Comparison of ENCODE assay signal across 18 cellular contexts in the genomic region with DNA sequence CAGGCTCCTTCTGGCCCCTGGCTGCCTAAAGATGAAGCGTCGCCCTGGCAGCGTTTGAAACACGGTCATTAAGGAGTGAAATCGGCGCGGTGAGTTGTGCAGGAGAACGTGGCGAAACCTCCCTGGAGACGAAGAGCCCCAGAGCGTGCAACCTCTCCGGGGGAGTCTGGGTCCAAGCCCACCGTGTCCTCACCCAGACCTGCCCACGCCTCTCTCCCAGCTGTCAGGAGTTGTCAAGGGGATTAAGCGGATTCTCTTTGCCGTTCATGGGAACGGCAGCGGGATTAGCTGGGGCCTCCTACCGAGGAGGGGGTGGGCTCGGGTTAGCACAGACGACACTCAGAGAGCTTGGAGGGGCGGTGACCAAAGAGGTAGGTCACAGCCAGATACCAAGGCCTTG. TPM values are rescaled to one million over a fixed set of nuclear protein-coding genes. Genes with fewer than 3 reads are reported as not detected.
DNase-seq lines count a peak whose midpoint lies in the region; ATAC-seq, FAIRE-seq and TF ChIP-seq lines count a peak whose summit lies in the region.
"Had no signal": no experiment of that assay in that cellular context is flagged by ENCODE, and none has a peak within 500 bp of the region (broad histone marks: within the 10 kb centered on the region; RNA-seq: fewer than 3 reads in every experiment).

No MANE protein-coding gene starts in this region.

- no peak for DNase-seq in activated CD4-positive, alpha-beta T cell treated with anti-CD3 and anti-CD28 coated beads, Interleukin-2, amount 10 ng/mL, durations not matched to agents 24 days and 14 days
- no peak for DNase-seq in activated CD4-positive, alpha-beta T cell treated with anti-CD3 and anti-CD28 coated beads for 48 hours
- DNase-seq in NCI-H82 treated with DMSO at 0.1 percent for 48 hours (lab: John Stamatoyannopoulos, UW; ENCODE audit: unreplicated experiment) (peak; percentile 91), esophagus squamous epithelium (lab: John Stamatoyannopoulos, UW) (no peak), psoas muscle (no peak), DMS53 treated with DMSO at 0.1 percent for 48 hours (lab: John Stamatoyannopoulos, UW; ENCODE audit: unreplicated experiment) (no peak), GM12891 (ENCODE audit: insufficient read length, low spot score) (no peak)
- no peak for DNase-seq in effector CD4-positive, alpha-beta T cell
- DNase-seq: 8988T; activated naive CD4-positive, alpha-beta T cell treated with anti-CD3 and anti-CD28 coated beads, Interleukin-2, amount 10 ng/mL, durations not matched to agents 7 days and 5 days; CD4-positive, CD25-positive, alpha-beta regulatory T cell; HCEC 1CT; islet precursor cell; NCI-H1417; NCI-H446; PC-3 had no signal

- H3K4me1 Mint-ChIP-seq in activated CD4-positive, alpha-beta T cell treated with anti-CD3 and anti-CD28 coated beads, Interleukin-2, amount 10 ng/mL, durations not matched to agents 24 days and 14 days: peaks cover 6% of the 10 kb centered on the region

- H3K4me3 Mint-ChIP-seq in activated CD4-positive, alpha-beta T cell treated with anti-CD3 and anti-CD28 coated beads, Interleukin-2, amount 10 ng/mL, durations not matched to agents 24 days and 14 days: no peak overlapping the region
- H3K4me3 Mint-ChIP-seq: activated naive CD4-positive, alpha-beta T cell treated with anti-CD3 and anti-CD28 coated beads, Interleukin-2, amount 10 ng/mL, durations not matched to agents 7 days and 5 days; CD4-positive, CD25-positive, alpha-beta regulatory T cell had no signal

- H3K9me3 ChIP-seq in esophagus squamous epithelium (peaks cover 0 to 15% (median 13%) of the 10 kb centered on the region in 3 donors), psoas muscle (no peaks in the 10 kb centered on the region)

- peak in 3 of 4 donors; percentile 22 to 45 (median 31) for ATAC-seq in psoas muscle
- ATAC-seq: PC-3 had no signal

- TF ChIP-seq POLR2A in esophagus squamous epithelium (IDR thresholded peaks at IDR 0.05) (no peak), GM12891 (IDR thresholded peaks at IDR 0.05; ENCODE audit: low read depth, low read length) (no peak)

- WGBS in esophagus squamous epithelium, 2 donors: 22 to 58% methylated on average over 10 to 15 of the region's 22 CpGs
- WGBS in psoas muscle, 3 donors: 29 to 35% (median 34%) methylated on average over 22 of the region's 22 CpGs

- H3K27me3 Mint-ChIP-seq in activated CD4-positive, alpha-beta T cell treated with anti-CD3 and anti-CD28 coated beads, Interleukin-2, amount 10 ng/mL, durations not matched to agents 24 days and 14 days: no peaks in the 10 kb centered on the region
- H3K27me3 Mint-ChIP-seq: CD4-positive, CD25-positive, alpha-beta regulatory T cell had no signal

- intact Hi-C loops in activated CD4-positive, alpha-beta T cell treated with anti-CD3 and anti-CD28 coated beads, Interleukin-2, amount 10 ng/mL, durations not matched to agents 24 days and 14 days (cut with micrococcal nuclease): loop anchor here (5.0 kb wide), 1 partner anchor 40 kb away; no protein-coding TSS in a partner anchor
- intact Hi-C loops in esophagus squamous epithelium (cut with DNase I): no loop called here
- intact Hi-C loops in psoas muscle (cut with DNase I): no loop called here

- H3K27ac Mint-ChIP-seq in activated CD4-positive, alpha-beta T cell treated with anti-CD3 and anti-CD28 coated beads, Interleukin-2, amount 10 ng/mL, durations not matched to agents 24 days and 14 days: peak overlapping the region; percentile 25
- H3K27ac Mint-ChIP-seq: CD4-positive, CD25-positive, alpha-beta regulatory T cell had no signal

- H3K27me3 ChIP-seq in esophagus squamous epithelium: peaks cover 0 to 58% (median 0%) of the 10 kb centered on the region in 4 donors
- no peaks in the 10 kb centered on the region for H3K27me3 ChIP-seq in psoas muscle (ENCODE audit: insufficient read depth in 3 of 3, low read length in 2 of 3)

- H3K4me3 ChIP-seq in esophagus squamous epithelium: no peak overlapping the region
- H3K4me3 ChIP-seq in psoas muscle: no peak overlapping the region

- TF ChIP-seq CTCF in esophagus squamous epithelium (IDR thresholded peaks at IDR 0.05) (no peak), psoas muscle (IDR thresholded peaks at IDR 0.05) (no peak)

- H3K36me3 Mint-ChIP-seq in activated CD4-positive, alpha-beta T cell treated with anti-CD3 and anti-CD28 coated beads, Interleukin-2, amount 10 ng/mL, durations not matched to agents 24 days and 14 days (ENCODE audit: low read depth): peaks cover 4% of the 10 kb centered on the region
- H3K36me3 Mint-ChIP-seq: activated naive CD4-positive, alpha-beta T cell treated with anti-CD3 and anti-CD28 coated beads, Interleukin-2, amount 10 ng/mL, durations not matched to agents 7 days and 5 days; CD4-positive, CD25-positive, alpha-beta regulatory T cell had no signal

- H3K27ac ChIP-seq in esophagus squamous epithelium: peak overlapping the region; percentile 70 to 85 (median 77)
- no peak overlapping the region for H3K27ac ChIP-seq in psoas muscle
- H3K27ac ChIP-seq: KMS-11 had no signal

- H3K4me1 ChIP-seq in esophagus squamous epithelium (peaks cover 7 to 55% (median 27%) of the 10 kb centered on the region in 3 donors), psoas muscle (no peaks in the 10 kb centered on the region)

- H3K36me3 ChIP-seq in esophagus squamous epithelium: no peaks in the 10 kb centered on the region
- H3K36me3 ChIP-seq in psoas muscle (ENCODE audit: insufficient read depth in 1 of 2, low read depth in 1 of 2): no peaks in the 10 kb centered on the region

- H3K9me3 Mint-ChIP-seq in activated CD4-positive, alpha-beta T cell treated with anti-CD3 and anti-CD28 coated beads, Interleukin-2, amount 10 ng/mL, durations not matched to agents 24 days and 14 days: no peaks in the 10 kb centered on the region

- FAIRE-seq in GM12891 (lab: Jason Lieb, UNC): no peak
- FAIRE-seq: endothelial cell of umbilical vein had no signal

TF ChIP-seq in GM12891, 5 proteins besides CTCF, POLR2A, EP300 and RAD21:
- TF ChIP-seq TAF1 (IDR thresholded peaks at IDR 0.05; ENCODE audit: low read depth, low read length): no peak
- TF ChIP-seq PAX5 (IDR thresholded peaks at IDR 0.05; ENCODE audit: insufficient read depth, low read length, severe bottlenecking): no peak
- TF ChIP-seq SPI1 (IDR thresholded peaks at IDR 0.05; ENCODE audit: low read depth, low read length): no peak
- no peak for TF ChIP-seq POLR2AphosphoS5 (IDR thresholded peaks at IDR 0.05; ENCODE audit: low read depth, low read length)
- no peak for TF ChIP-seq POU2F2 (IDR thresholded peaks at IDR 0.05; ENCODE audit: low read depth, low read length)
TF ChIP-seq in GM12891: peak in this region for 0.

RNA-seq across cellular contexts. Expression of gene SLC7A5, which starts 46.7 kb away (rescaled TPM):
- 408 and 410 TPM in 2 replicates for total RNA-seq in activated CD4-positive, alpha-beta T cell treated with anti-CD3 and anti-CD28 coated beads, Interleukin-2, amount 10 ng/mL, durations not matched to agents 24 days and 14 days
- total RNA-seq in esophagus squamous epithelium: 100 to 1,000 TPM in 3 of 4 donors, 10 to 100 TPM in 1; 75.3 to 179 (median 145) TPM
- total RNA-seq in psoas muscle: 10 to 100 TPM in 3 of 4 donors, 1 to 10 TPM in 1; 9.8 to 63.6 (median 28.3) TPM
- polyA plus RNA-seq in psoas muscle: 10 to 100 TPM; 16.4 to 28.6 (median 20.2) TPM
- 38.5 TPM for polyA plus RNA-seq in GM12891 (2012; ENCODE audit: low read depth, missing spikeins)

RNA-seq across cellular contexts. Expression of gene KLHDC4, which starts 56.8 kb away (rescaled TPM):
- total RNA-seq in activated CD4-positive, alpha-beta T cell treated with anti-CD3 and anti-CD28 coated beads, Interleukin-2, amount 10 ng/mL, durations not matched to agents 24 days and 14 days: 76.1 and 91.0 TPM in 2 replicates
- total RNA-seq in esophagus squamous epithelium (10 to 100 TPM; 16.2 to 29.4 (median 21.5) TPM), psoas muscle (10 to 100 TPM; 11.1 to 19.7 (median 15.8) TPM)
- polyA plus RNA-seq in psoas muscle: 10 to 100 TPM in 2 of 3 donors, 1 to 10 TPM in 1; 9.2 to 16.5 (median 10.1) TPM
- 28.9 TPM for polyA plus RNA-seq in GM12891 (2012; ENCODE audit: low read depth, missing spikeins)
